ENCODE assay signal across 11 cellular contexts in genomic region chr1:21510885-21511578, GRCh38. TPM values are rescaled to one million over a fixed set of nuclear protein-coding genes. Genes with fewer than 3 reads are reported as not detected.
A peak's percentile ranks its signal among the peaks of the same experiment; 100 is the strongest.
DNase-seq lines count a peak whose midpoint lies in the region; ATAC-seq and TF ChIP-seq lines count a peak whose summit lies in the region.
"Had no signal": no experiment of that assay in that cellular context is flagged by ENCODE, and none has a peak within 500 bp of the region (broad histone marks: within the 10 kb centered on the region; RNA-seq: fewer than 3 reads in every experiment).

No MANE protein-coding gene starts in this region.

- H3F3A ChIP-seq in DOHH2 (ENCODE audit: control insufficient read depth, insufficient read depth): no peaks in the 10 kb centered on the region

- H3K9me3 ChIP-seq in DOHH2 (ENCODE audit: control insufficient read depth, insufficient read depth, low read length): no peaks in the 10 kb centered on the region
- H3K9me3 ChIP-seq in mucosa of descending colon: no peaks in the 10 kb centered on the region
- H3K9me3 ChIP-seq: gastroesophageal sphincter had no signal

- no peak overlapping the region for H3K4me2 ChIP-seq in DOHH2 (ENCODE audit: low read length)
- H3K4me2 ChIP-seq: KMS-11 had no signal

- H3K36me3 ChIP-seq in DOHH2 (ENCODE audit: control insufficient read depth, low read length): no peaks in the 10 kb centered on the region
- no peaks in the 10 kb centered on the region for H3K36me3 ChIP-seq in mucosa of descending colon (ENCODE audit: low read depth)
- H3K36me3 ChIP-seq: gastroesophageal sphincter had no signal

- H3K4me1 ChIP-seq in DOHH2 (ENCODE audit: control insufficient read depth, low read length) (peaks cover 27% of the 10 kb centered on the region), mucosa of descending colon (ENCODE audit: low read depth) (peaks cover 4% of the 10 kb centered on the region)

- H3K4me1 Mint-ChIP-seq in brain (peaks cover 21% of the 10 kb centered on the region), mesothelial cell of epicardium (peaks cover 5% of the 10 kb centered on the region)

- peaks cover 73% of the 10 kb centered on the region for H3K27me3 ChIP-seq in DOHH2 (ENCODE audit: control insufficient read depth, low read length)

- no peak overlapping the region for H3K27ac ChIP-seq in DOHH2 (ENCODE audit: low read depth, low read length)
- H3K27ac ChIP-seq: gastroesophageal sphincter, KMS-11 had no signal

- H3K27me3 Mint-ChIP-seq in brain (peaks cover 29% of the 10 kb centered on the region), mesothelial cell of epicardium (ENCODE audit: low read depth) (peaks cover 64% of the 10 kb centered on the region)

- H3K36me3 Mint-ChIP-seq in brain (no peaks in the 10 kb centered on the region), mesothelial cell of epicardium (no peaks in the 10 kb centered on the region)

- H3K4me3 Mint-ChIP-seq in brain (peak overlapping the region; percentile 47 to 76 (median 67)), mesothelial cell of epicardium (peak overlapping the region; percentile 4)

- H3K27ac Mint-ChIP-seq in brain (no peak overlapping the region), mesothelial cell of epicardium (no peak overlapping the region)

- H3K79me2 ChIP-seq in DOHH2 (ENCODE audit: control insufficient read depth, low read length): no peaks in the 10 kb centered on the region

- H3K4me3 ChIP-seq in DOHH2 (ENCODE audit: low read length) (no peak overlapping the region), mucosa of descending colon (no peak overlapping the region)

- TF ChIP-seq CTCF in DOHH2 (IDR thresholded peaks at IDR 0.05; ENCODE audit: low read depth, low read length, poor library complexity, severe bottlenecking) (peak; percentile 33), LNCAP (IDR thresholded peaks at IDR 0.05) (peak; percentile 13; the same call in 1 of the 2 replicates), brain (conservative IDR thresholded peaks at IDR 0.05) (no peak), mesothelial cell of epicardium (IDR thresholded peaks at IDR 0.05; ENCODE audit: unreplicated experiment) (no peak), mucosa of descending colon (IDR thresholded peaks at IDR 0.05) (no peak)

- intact Hi-C loops in mucosa of descending colon (cut with DNase I, micrococcal nuclease): loop anchor here in 1 of 2 donors (10.0 kb wide), 1 partner anchor 144 kb away; no protein-coding TSS in a partner anchor

- DNase-seq in mesothelial cell of epicardium (ENCODE audit: low spot score in 2 of 2, unreplicated experiment in 2 of 2) (no peak), NOMO-1 (lab: John Stamatoyannopoulos, UW; ENCODE audit: unreplicated experiment in 2 of 2) (no peak), mucosa of descending colon (no peak)
- DNase-seq: T-helper 9 cell had no signal

- ATAC-seq in HG02840 (IDR thresholded peaks at IDR 0.05; ENCODE audit: low FRiP score, unreplicated experiment): no peak
- ATAC-seq in HG03457 (IDR thresholded peaks at IDR 0.05; ENCODE audit: unreplicated experiment): no peak
- ATAC-seq in mucosa of descending colon: no peak

- peaks cover 0 to 4% (median 0%) of the 10 kb centered on the region in 5 experiments for H3K9me3 Mint-ChIP-seq in brain
- H3K9me3 Mint-ChIP-seq in mesothelial cell of epicardium: no peaks in the 10 kb centered on the region

- H3K9me2 ChIP-seq in DOHH2 (replicated peaks; ENCODE audit: control insufficient read depth, low read length): no peaks in the 10 kb centered on the region

- 0 out of 2 replicates have a peak, but pooled peaks cover 7% of the 10 kb centered on the region for H4K20me1 ChIP-seq in DOHH2 (ENCODE audit: control insufficient read depth, insufficient read depth, low read depth, low read length)

RNA-seq across cellular contexts. Expression of gene ALPL, which starts 1.8 kb away (rescaled TPM):
- 13.8 TPM for polyA plus RNA-seq in brain (ENCODE audit: insufficient read depth, low read depth, low replicate concordance)
- total RNA-seq in mesothelial cell of epicardium: 0.59 to 1.2 TPM (median 0.89 TPM) in 3 replicates
- total RNA-seq in mucosa of descending colon: 1 to 10 TPM in 1 of 3 donors, under 1 TPM in 2; 0.82 to 2.7 (median 0.90) TPM

Comparison
In these comparisons a context has a peak if more than half of its experiments do, and no peak if none do; other contexts are left out.
1. CTCF ChIP-seq: peak in DOHH2 (single experiment) and LNCAP (single experiment); none in brain (0 of 2), mesothelial cell of epicardium (single experiment) and mucosa of descending colon (single experiment).